ENCODE assay signal across 1 cellular context in the genomic region with DNA sequence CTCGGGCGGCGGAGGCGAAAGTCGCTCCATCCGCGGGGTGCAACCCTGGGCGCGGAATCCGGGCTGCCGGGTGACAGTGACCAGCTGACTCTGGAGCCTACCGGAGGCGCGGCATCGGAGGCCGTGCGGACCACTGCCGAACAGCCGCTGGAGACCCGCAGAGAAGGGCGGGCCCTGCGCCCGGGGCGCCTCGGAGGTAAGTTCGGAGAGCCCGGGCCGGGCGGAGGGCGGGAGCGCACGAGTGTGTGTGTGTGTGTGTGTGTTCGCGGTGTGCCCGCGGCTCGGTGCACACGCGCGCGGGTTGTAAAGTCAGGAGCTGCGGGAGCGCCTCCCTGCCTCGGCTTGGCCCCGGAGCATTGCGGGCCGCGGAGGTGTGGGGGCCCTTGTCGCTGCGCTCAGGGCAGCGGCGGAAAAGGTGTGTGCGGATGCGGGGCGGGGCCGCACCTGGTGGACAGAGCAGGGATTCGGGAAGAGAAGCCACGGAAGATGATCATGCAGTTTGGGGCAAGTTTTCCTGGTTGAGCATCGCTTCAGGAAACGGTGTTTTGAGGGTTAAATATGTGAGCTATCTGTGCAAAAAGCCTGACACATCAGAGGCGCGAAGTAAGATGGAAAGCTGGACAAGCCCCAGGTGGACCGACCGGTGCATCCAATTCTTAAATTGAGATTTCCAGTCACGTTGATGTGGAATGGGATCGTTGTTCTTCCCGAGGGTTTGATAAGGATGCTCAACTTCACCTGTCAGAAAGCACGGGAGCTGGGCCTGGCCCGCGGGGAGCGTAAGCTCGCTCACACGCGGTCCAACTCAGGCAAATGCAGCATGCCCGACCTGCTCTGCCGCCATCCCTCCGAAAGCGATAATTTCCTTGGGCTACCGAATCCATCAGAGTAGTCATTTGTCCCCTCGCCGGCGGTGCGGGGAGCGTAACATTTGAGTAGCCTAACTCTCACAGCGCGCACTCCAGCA.
TF ChIP-seq lines count a peak whose summit lies in the region.

No MANE protein-coding gene starts in this region.

TF ChIP-seq in IMR-90, 13 proteins besides CTCF, POLR2A, EP300 and RAD21 (continued from another document):
- TF ChIP-seq, protein P1, sequence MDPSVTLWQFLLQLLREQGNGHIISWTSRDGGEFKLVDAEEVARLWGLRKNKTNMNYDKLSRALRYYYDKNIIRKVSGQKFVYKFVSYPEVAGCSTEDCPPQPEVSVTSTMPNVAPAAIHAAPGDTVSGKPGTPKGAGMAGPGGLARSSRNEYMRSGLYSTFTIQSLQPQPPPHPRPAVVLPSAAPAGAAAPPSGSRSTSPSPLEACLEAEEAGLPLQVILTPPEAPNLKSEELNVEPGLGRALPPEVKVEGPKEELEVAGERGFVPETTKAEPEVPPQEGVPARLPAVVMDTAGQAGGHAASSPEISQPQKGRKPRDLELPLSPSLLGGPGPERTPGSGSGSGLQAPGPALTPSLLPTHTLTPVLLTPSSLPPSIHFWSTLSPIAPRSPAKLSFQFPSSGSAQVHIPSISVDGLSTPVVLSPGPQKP (IDR thresholded peaks at IDR 0.05; ENCODE audit: borderline replicate concordance, low read depth, low read length), result no peak
